In genomic region chr7:130485734-130486113, GRCh38 we compare ENCODE assay signal across 10 cellular contexts. TPM values are rescaled to one million over a fixed set of nuclear protein-coding genes. Genes with fewer than 3 reads are reported as not detected.
A peak's percentile ranks its signal among the peaks of the same experiment; 100 is the strongest.
DNase-seq lines count a peak whose midpoint lies in the region; ATAC-seq, FAIRE-seq and TF ChIP-seq lines count a peak whose summit lies in the region.
"Had no signal": no experiment of that assay in that cellular context is flagged by ENCODE, and none has a peak within 500 bp of the region (broad histone marks: within the 10 kb centered on the region; RNA-seq: fewer than 3 reads in every experiment).

No MANE protein-coding gene starts in this region.

- H3K9me3 Mint-ChIP-seq in activated CD4-positive, alpha-beta T cell treated with anti-CD3 and anti-CD28 coated beads for 36 hours (ENCODE audit: low read depth), result no peaks in the 10 kb centered on the region
- H3K9me3 Mint-ChIP-seq in activated naive CD8-positive, alpha-beta T cell (ENCODE audit: low read depth), result no peaks in the 10 kb centered on the region

- no peaks in the 10 kb centered on the region for H3K36me3 Mint-ChIP-seq in activated CD4-positive, alpha-beta T cell treated with anti-CD3 and anti-CD28 coated beads for 36 hours (ENCODE audit: low read depth)
- H3K36me3 Mint-ChIP-seq in activated naive CD8-positive, alpha-beta T cell, result peaks cover 3% of the 10 kb centered on the region

- H3K27me3 ChIP-seq in keratinocyte (ENCODE audit: control insufficient read depth, extremely low read depth, insufficient read depth, low read length) (peaks cover 16% of the 10 kb centered on the region), stomach (peaks cover 0 to 39% (median 3%) of the 10 kb centered on the region in 3 donors)

- H3K36me3 ChIP-seq in keratinocyte (ENCODE audit: control insufficient read depth in 2 of 2, extremely low read depth in 1 of 2, insufficient read depth in 2 of 2, low read length in 2 of 2), result no peaks in the 10 kb centered on the region
- H3K36me3 ChIP-seq in stomach, result no peaks in the 10 kb centered on the region

- H2AFZ ChIP-seq in keratinocyte (ENCODE audit: control insufficient read depth, low read length), result peak overlapping the region; percentile 89

- peak overlapping the region; percentile 22 for H3K4me3 Mint-ChIP-seq in activated CD4-positive, alpha-beta T cell treated with anti-CD3 and anti-CD28 coated beads for 36 hours
- H3K4me3 Mint-ChIP-seq in activated naive CD8-positive, alpha-beta T cell, result peak overlapping the region; percentile 88

- POLR2A ChIA-PET in activated CD4-positive, alpha-beta T cell treated with anti-CD3 and anti-CD28 coated beads for 36 hours (lab: Charles Lee), result no interaction called here
- POLR2A ChIA-PET in RWPE1 (lab: Yijun Ruan, JAX; ENCODE audit: low non-redundant PET), result no interaction called here

- no peak for TF ChIP-seq POLR2A in stomach (IDR thresholded peaks at IDR 0.05)

- no peaks in the 10 kb centered on the region for H3K9me1 ChIP-seq in keratinocyte (ENCODE audit: control insufficient read depth, extremely low read depth, insufficient read depth, low read length)

- no peak for TF ChIP-seq EP300 in stomach (IDR thresholded peaks at IDR 0.05)

- H3K4me1 Mint-ChIP-seq in activated CD4-positive, alpha-beta T cell treated with anti-CD3 and anti-CD28 coated beads for 36 hours, result peaks cover 19% of the 10 kb centered on the region
- peaks cover 23% of the 10 kb centered on the region for H3K4me1 Mint-ChIP-seq in activated naive CD8-positive, alpha-beta T cell (ENCODE audit: low read depth)

- dilution Hi-C loops in keratinocyte (cut with MboI; ENCODE audit: extremely low pct_ligation_motif_present, low sequenced_read_pairs), result no loop called here

- H3K9ac ChIP-seq in keratinocyte (ENCODE audit: control insufficient read depth, extremely low read depth, insufficient read depth, low read length), result no peak overlapping the region

- no peaks in the 10 kb centered on the region for H4K20me1 ChIP-seq in keratinocyte (ENCODE audit: control insufficient read depth, extremely low read depth, insufficient read depth, low read length)

- H3K4me1 ChIP-seq in keratinocyte (ENCODE audit: control insufficient read depth, extremely low read depth, insufficient read depth, low read length) (peaks cover 19% of the 10 kb centered on the region), stomach (peaks cover 15 to 50% (median 31%) of the 10 kb centered on the region in 4 donors)

- H3K27ac ChIP-seq in keratinocyte (ENCODE audit: control insufficient read depth, insufficient read depth, low read length) (no peak overlapping the region), stomach (peak overlapping the region in 3 of 5 donors; percentile 49 to 63 (median 60)), RWPE1 (no peak overlapping the region)

- no peaks in the 10 kb centered on the region for H3K79me2 ChIP-seq in keratinocyte (ENCODE audit: control insufficient read depth, insufficient read depth, low read length)

- CTCF ChIA-PET in activated CD4-positive, alpha-beta T cell treated with anti-CD3 and anti-CD28 coated beads for 36 hours (lab: Charles Lee), result interaction anchor here (0.7 to 0.8 kb wide), 2 partner anchors 51 to 612 kb away, joined by 3 read pairs; no protein-coding TSS in a partner anchor
- CTCF ChIA-PET in RWPE1 (lab: Yijun Ruan, JAX), result interaction anchor here (0.6 kb wide), 1 partner anchor 55 kb away, joined by 3 read pairs; no protein-coding TSS in a partner anchor

- no peak for DNase-seq in activated CD4-positive, alpha-beta T cell treated with anti-CD3 and anti-CD28 coated beads for 36 hours
- DNase-seq in activated CD4-positive, alpha-beta T cell treated with anti-CD3 and anti-CD28 coated beads for 48 hours, result no peak
- DNase-seq in keratinocyte (ENCODE audit: low read depth, low spot score), result no peak
- no peak for DNase-seq in stomach
- no peak for DNase-seq in RWPE1 (ENCODE audit: low spot score)
- no peak for DNase-seq in DMS 273 treated with DMSO at 0.1 percent for 48 hours (lab: John Stamatoyannopoulos, UW)
- no peak for DNase-seq in GOT3 (lab: John Stamatoyannopoulos, UW)

- H3K27ac Mint-ChIP-seq in activated CD4-positive, alpha-beta T cell treated with anti-CD3 and anti-CD28 coated beads for 36 hours, result no peak overlapping the region
- H3K27ac Mint-ChIP-seq in activated naive CD8-positive, alpha-beta T cell, result peak overlapping the region; percentile 62

- TF ChIP-seq CTCF in keratinocyte (optimal IDR thresholded peaks at IDR 0.05 in 1 of 3, IDR thresholded peaks at IDR 0.05 in 1 of 3, conservative IDR thresholded peaks at IDR 0.05 in 1 of 3; ENCODE audit: extremely low read depth in 1 of 3, insufficient read depth in 2 of 3, low read length in 3 of 3) (no peak), stomach (IDR thresholded peaks at IDR 0.05) (no peak), RWPE1 (conservative IDR thresholded peaks at IDR 0.05; ENCODE audit: low read depth) (no peak)

- H3K4me2 ChIP-seq in keratinocyte (ENCODE audit: control insufficient read depth, extremely low read depth, insufficient read depth, low read depth, low read length), result peak overlapping the region; percentile 81

- H3K4me3 ChIP-seq in keratinocyte (ENCODE audit: control insufficient read depth in 2 of 3, extremely low read depth in 1 of 3, insufficient read depth in 2 of 3, low read depth in 1 of 3, low read length in 3 of 3) (peak overlapping the region in 2 of 3 experiments; percentile 52 to 61), stomach (peak overlapping the region; percentile 44 to 73 (median 56))

- WGBS in stomach, 5 donors, result 69 to 82% (median 75%) methylated on average over 11 of the region's 11 CpGs

- H3K27me3 Mint-ChIP-seq in activated CD4-positive, alpha-beta T cell treated with anti-CD3 and anti-CD28 coated beads for 36 hours, result peaks cover 39% of the 10 kb centered on the region
- peaks cover 3% of the 10 kb centered on the region for H3K27me3 Mint-ChIP-seq in activated naive CD8-positive, alpha-beta T cell

- no peak for FAIRE-seq in keratinocyte (lab: Jason Lieb, UNC)
- FAIRE-seq: A204.1, H54 had no signal

- no peaks in the 10 kb centered on the region for H3K9me3 ChIP-seq in keratinocyte (ENCODE audit: control insufficient read depth, low read depth, low read length)
- no peaks in the 10 kb centered on the region for H3K9me3 ChIP-seq in stomach

- ATAC-seq in activated CD4-positive, alpha-beta T cell treated with anti-CD3 and anti-CD28 coated beads for 36 hours, result no peak

- intact Hi-C loops in activated CD4-positive, alpha-beta T cell treated with anti-CD3 and anti-CD28 coated beads for 36 hours (cut with DNase I, micrococcal nuclease), result loop anchor here (1.0 to 10.0 kb wide), 7 partner anchors 45 to 413 kb away; partner anchors contain the start of genes CEP41 (in 1 of the 2) and KLHDC10 (in 1 of the 2)
- intact Hi-C loops in stomach (cut with DNase I; ENCODE audit: low total_unique reads), result no loop called here

RNA-seq across cellular contexts. Expression of gene MEST, which starts 6.2 kb away (rescaled TPM):
- 1 to 10 TPM; 1.7 to 1.9 TPM for total RNA-seq in activated CD4-positive, alpha-beta T cell treated with anti-CD3 and anti-CD28 coated beads for 36 hours
- polyA plus RNA-seq in keratinocyte (3.7 to 5.8 TPM (median 3.8 TPM) in 3 replicates), stomach (1 to 10 TPM; 4.1 to 4.9 (median 4.8) TPM)
- polyA plus RNA-seq in keratinocyte (2011; ENCODE audit: low read depth), result 0.54 TPM
- polyA plus RNA-seq in keratinocyte (2011; cell fraction: cytosol; rRNA removed), result 4.4 and 5.1 TPM in 2 replicates
- polyA plus RNA-seq in keratinocyte (2011; cell fraction: nucleus; rRNA removed), result 2.8 and 7.7 TPM in 2 replicates
- polyA plus RNA-seq in keratinocyte (2012; ENCODE audit: low replicate concordance), result 1.3 and 2.9 TPM in 2 replicates
- polyA minus RNA-seq in keratinocyte, result 5.8 to 8.4 TPM (median 6.8 TPM) in 3 replicates
- 7.5 TPM for polyA minus RNA-seq in keratinocyte (2011; cell fraction: cytosol; rRNA and poly(A)+ RNA removed)
- 3.0 and 3.3 TPM in 2 replicates for polyA minus RNA-seq in keratinocyte (2011; cell fraction: nucleus; rRNA and poly(A)+ RNA removed)
- total RNA-seq in stomach, result 10 to 100 TPM in 2 of 5 donors, 1 to 10 TPM in 2, not detected in 1; 3.1 to 88.7 (median 10.6) TPM

RNA-seq across cellular contexts. Expression of gene CEP41, which starts 44.9 kb away (rescaled TPM):
- 10 to 100 TPM; 19.7 to 21.2 TPM for total RNA-seq in activated CD4-positive, alpha-beta T cell treated with anti-CD3 and anti-CD28 coated beads for 36 hours
- 10.1 to 21.5 TPM (median 13.4 TPM) in 3 replicates for polyA plus RNA-seq in keratinocyte
- polyA plus RNA-seq in keratinocyte (2011; ENCODE audit: low read depth), result 2.1 TPM
- polyA plus RNA-seq in keratinocyte (2011; cell fraction: cytosol; rRNA removed), result 6.8 and 8.6 TPM in 2 replicates
- polyA plus RNA-seq in keratinocyte (2011; cell fraction: nucleus; rRNA removed), result 16.0 and 17.1 TPM in 2 replicates
- polyA plus RNA-seq in keratinocyte (2012; ENCODE audit: low replicate concordance), result 4.4 and 9.6 TPM in 2 replicates
- 4.9 to 8.7 TPM (median 8.7 TPM) in 3 replicates for polyA minus RNA-seq in keratinocyte
- polyA minus RNA-seq in keratinocyte (2011; cell fraction: cytosol; rRNA and poly(A)+ RNA removed), result 8.6 TPM
- polyA minus RNA-seq in keratinocyte (2011; cell fraction: nucleus; rRNA and poly(A)+ RNA removed), result 6.3 and 15.1 TPM in 2 replicates
- 1 to 10 TPM in 3 of 5 donors, under 1 TPM in 2; 0.58 to 6.2 (median 2.6) TPM for total RNA-seq in stomach
- 1 to 10 TPM; 2.2 to 5.2 (median 4.5) TPM for polyA plus RNA-seq in stomach

Comparison
In these comparisons a context has a peak if more than half of its experiments do, and no peak if none do; other contexts are left out.
1. H3K27ac ChIP-seq: peak in stomach (3 of 5); none in keratinocyte (single experiment) and RWPE1 (single experiment).